Comparison of ENCODE assay signal across 1 cellular context in the genomic region with DNA sequence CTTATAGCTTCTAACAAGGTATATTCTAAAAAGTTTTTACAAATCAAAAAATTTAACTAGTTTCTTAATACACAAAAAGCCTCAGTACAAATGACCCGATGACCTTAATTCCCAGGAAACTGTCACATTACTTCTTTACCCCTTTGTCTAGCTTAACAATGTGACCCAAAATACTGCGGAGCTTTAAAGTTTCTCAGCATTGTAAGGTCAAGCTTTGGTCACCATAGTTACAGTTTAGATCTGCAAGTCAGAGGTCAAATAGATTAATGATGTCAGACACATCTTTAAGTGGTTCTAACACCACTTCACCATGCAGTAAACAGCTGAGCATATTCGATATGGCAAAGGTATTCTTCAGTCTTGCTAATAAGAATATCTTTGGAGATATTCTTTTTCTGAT.
TF ChIP-seq lines count a peak whose summit lies in the region.

No MANE protein-coding gene starts in this region.

TF ChIP-seq in GM23338, 12 proteins besides CTCF, POLR2A, EP300 and RAD21 (continued from another document):
- TF ChIP-seq, protein P1, sequence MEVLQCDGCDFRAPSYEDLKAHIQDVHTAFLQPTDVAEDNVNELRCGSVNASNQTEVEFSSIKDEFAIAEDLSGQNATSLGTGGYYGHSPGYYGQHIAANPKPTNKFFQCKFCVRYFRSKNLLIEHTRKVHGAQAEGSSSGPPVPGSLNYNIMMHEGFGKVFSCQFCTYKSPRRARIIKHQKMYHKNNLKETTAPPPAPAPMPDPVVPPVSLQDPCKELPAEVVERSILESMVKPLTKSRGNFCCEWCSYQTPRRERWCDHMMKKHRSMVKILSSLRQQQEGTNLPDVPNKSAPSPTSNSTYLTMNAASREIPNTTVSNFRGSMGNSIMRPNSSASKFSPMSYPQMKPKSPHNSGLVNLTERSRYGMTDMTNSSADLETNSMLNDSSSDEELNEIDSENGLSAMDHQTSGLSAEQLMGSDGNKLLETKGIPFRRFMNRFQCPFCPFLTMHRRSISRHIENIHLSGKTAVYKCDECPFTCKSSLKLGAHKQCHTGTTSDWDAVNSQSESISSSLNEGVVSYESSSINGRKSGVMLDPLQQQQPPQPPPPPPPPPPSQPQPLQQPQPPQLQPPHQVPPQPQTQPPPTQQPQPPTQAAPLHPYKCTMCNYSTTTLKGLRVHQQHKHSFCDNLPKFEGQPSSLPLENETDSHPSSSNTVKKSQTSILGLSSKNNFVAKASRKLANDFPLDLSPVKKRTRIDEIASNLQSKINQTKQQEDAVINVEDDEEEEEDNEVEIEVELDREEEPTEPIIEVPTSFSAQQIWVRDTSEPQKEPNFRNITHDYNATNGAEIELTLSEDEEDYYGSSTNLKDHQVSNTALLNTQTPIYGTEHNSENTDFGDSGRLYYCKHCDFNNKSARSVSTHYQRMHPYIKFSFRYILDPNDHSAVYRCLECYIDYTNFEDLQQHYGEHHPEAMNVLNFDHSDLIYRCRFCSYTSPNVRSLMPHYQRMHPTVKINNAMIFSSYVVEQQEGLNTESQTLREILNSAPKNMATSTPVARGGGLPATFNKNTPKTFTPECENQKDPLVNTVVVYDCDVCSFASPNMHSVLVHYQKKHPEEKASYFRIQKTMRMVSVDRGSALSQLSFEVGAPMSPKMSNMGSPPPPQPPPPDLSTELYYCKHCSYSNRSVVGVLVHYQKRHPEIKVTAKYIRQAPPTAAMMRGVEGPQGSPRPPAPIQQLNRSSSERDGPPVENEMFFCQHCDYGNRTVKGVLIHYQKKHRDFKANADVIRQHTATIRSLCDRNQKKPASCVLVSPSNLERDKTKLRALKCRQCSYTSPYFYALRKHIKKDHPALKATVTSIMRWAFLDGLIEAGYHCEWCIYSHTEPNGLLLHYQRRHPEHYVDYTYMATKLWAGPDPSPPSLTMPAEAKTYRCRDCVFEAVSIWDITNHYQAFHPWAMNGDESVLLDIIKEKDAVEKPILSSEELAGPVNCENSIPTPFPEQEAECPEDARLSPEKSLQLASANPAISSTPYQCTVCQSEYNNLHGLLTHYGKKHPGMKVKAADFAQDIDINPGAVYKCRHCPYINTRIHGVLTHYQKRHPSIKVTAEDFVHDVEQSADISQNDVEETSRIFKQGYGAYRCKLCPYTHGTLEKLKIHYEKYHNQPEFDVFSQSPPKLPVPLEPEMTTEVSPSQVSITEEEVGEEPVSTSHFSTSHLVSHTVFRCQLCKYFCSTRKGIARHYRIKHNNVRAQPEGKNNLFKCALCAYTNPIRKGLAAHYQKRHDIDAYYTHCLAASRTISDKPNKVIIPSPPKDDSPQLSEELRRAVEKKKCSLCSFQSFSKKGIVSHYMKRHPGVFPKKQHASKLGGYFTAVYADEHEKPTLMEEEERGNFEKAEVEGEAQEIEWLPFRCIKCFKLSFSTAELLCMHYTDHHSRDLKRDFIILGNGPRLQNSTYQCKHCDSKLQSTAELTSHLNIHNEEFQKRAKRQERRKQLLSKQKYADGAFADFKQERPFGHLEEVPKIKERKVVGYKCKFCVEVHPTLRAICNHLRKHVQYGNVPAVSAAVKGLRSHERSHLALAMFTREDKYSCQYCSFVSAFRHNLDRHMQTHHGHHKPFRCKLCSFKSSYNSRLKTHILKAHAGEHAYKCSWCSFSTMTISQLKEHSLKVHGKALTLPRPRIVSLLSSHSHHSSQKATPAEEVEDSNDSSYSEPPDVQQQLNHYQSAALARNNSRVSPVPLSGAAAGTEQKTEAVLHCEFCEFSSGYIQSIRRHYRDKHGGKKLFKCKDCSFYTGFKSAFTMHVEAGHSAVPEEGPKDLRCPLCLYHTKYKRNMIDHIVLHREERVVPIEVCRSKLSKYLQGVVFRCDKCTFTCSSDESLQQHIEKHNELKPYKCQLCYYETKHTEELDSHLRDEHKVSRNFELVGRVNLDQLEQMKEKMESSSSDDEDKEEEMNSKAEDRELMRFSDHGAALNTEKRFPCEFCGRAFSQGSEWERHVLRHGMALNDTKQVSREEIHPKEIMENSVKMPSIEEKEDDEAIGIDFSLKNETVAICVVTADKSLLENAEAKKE (CRISPR knock-in tag; IDR thresholded peaks at IDR 0.05), result no peak
- TF ChIP-seq JUNB (IDR thresholded peaks at IDR 0.05; ENCODE audit: unreplicated experiment) (no peak), STAT1 (IDR thresholded peaks at IDR 0.05; ENCODE audit: unreplicated experiment) (no peak)
